Comparison of ENCODE assay signal across 10 cellular contexts in genomic region chr11:7672276-7672959, GRCh38. TPM values are rescaled to one million over a fixed set of nuclear protein-coding genes. Genes with fewer than 3 reads are reported as not detected.
A peak's percentile ranks its signal among the peaks of the same experiment; 100 is the strongest.
DNase-seq lines count a peak whose midpoint lies in the region; ATAC-seq, FAIRE-seq and TF ChIP-seq lines count a peak whose summit lies in the region.
"Had no signal": no experiment of that assay in that cellular context is flagged by ENCODE, and none has a peak within 500 bp of the region (broad histone marks: within the 10 kb centered on the region; RNA-seq: fewer than 3 reads in every experiment).

No MANE protein-coding gene starts in this region.

- H3K36me3 ChIP-seq in naive thymus-derived CD4-positive, alpha-beta T cell (ENCODE audit: control insufficient read depth in 2 of 3, insufficient read depth in 3 of 3, low read length in 3 of 3), result no peaks in the 10 kb centered on the region
- no peaks in the 10 kb centered on the region for H3K36me3 ChIP-seq in gastroesophageal sphincter

- peak overlapping the region; percentile 28 for H3K4me3 Mint-ChIP-seq in activated naive CD8-positive, alpha-beta T cell treated with anti-CD3 and anti-CD28 coated beads, Interleukin-2, amount 10 ng/mL, durations not matched to agents 7 days and 5 days
- peak overlapping the region; percentile 18 to 85 (median 48) for H3K4me3 Mint-ChIP-seq in naive thymus-derived CD4-positive, alpha-beta T cell

- 60 to 68% methylated on average over 1 to 3 of the region's 16 CpGs for WGBS in gastroesophageal sphincter (ENCODE audit: low coverage in 1 of 2), 2 donors

- H3K9me3 ChIP-seq in naive thymus-derived CD4-positive, alpha-beta T cell (ENCODE audit: control insufficient read depth in 2 of 3, low read length in 3 of 3), result no peaks in the 10 kb centered on the region
- H3K9me3 ChIP-seq in gastroesophageal sphincter, result no peaks in the 10 kb centered on the region

- H3K4me1 ChIP-seq in naive thymus-derived CD4-positive, alpha-beta T cell (ENCODE audit: control insufficient read depth in 2 of 2, insufficient read depth in 2 of 2, low read length in 2 of 2), result peaks cover 0 to 5% of the 10 kb centered on the region in 2 donors
- H3K4me1 ChIP-seq in gastroesophageal sphincter, result peaks cover 0 to 21% (median 3%) of the 10 kb centered on the region in 3 donors

- peaks cover 35% of the 10 kb centered on the region for H3K27me3 Mint-ChIP-seq in activated naive CD8-positive, alpha-beta T cell treated with anti-CD3 and anti-CD28 coated beads, Interleukin-2, amount 10 ng/mL, durations not matched to agents 7 days and 5 days
- H3K27me3 Mint-ChIP-seq in naive thymus-derived CD4-positive, alpha-beta T cell, result peaks cover 43 to 56% (median 43%) of the 10 kb centered on the region in 5 donors

- no peak overlapping the region for H3K27ac Mint-ChIP-seq in activated naive CD8-positive, alpha-beta T cell treated with anti-CD3 and anti-CD28 coated beads, Interleukin-2, amount 10 ng/mL, durations not matched to agents 7 days and 5 days
- no peak overlapping the region for H3K27ac Mint-ChIP-seq in naive thymus-derived CD4-positive, alpha-beta T cell

- TF ChIP-seq POLR2A in gastroesophageal sphincter (IDR thresholded peaks at IDR 0.05), result no peak

- H3K4me3 ChIP-seq in AG10803 (ENCODE audit: low read length) (peak overlapping the region; percentile 56), gastroesophageal sphincter (peak overlapping the region in 1 of 2 donors; percentile 60)
- no peak overlapping the region for H3K4me3 ChIP-seq in naive thymus-derived CD4-positive, alpha-beta T cell (ENCODE audit: low read length)

- H3K9me3 Mint-ChIP-seq in activated naive CD8-positive, alpha-beta T cell treated with anti-CD3 and anti-CD28 coated beads, Interleukin-2, amount 10 ng/mL, durations not matched to agents 7 days and 5 days, result no peaks in the 10 kb centered on the region
- H3K9me3 Mint-ChIP-seq in naive thymus-derived CD4-positive, alpha-beta T cell, result peaks cover 0 to 2% (median 0%) of the 10 kb centered on the region in 11 donors

- no peak for TF ChIP-seq EP300 in gastroesophageal sphincter (IDR thresholded peaks at IDR 0.05)

- no peak overlapping the region for H3K27ac ChIP-seq in naive thymus-derived CD4-positive, alpha-beta T cell (ENCODE audit: low read depth, low read length)
- no peak overlapping the region for H3K27ac ChIP-seq in gastroesophageal sphincter

- no peaks in the 10 kb centered on the region for H3K36me3 Mint-ChIP-seq in activated naive CD8-positive, alpha-beta T cell treated with anti-CD3 and anti-CD28 coated beads, Interleukin-2, amount 10 ng/mL, durations not matched to agents 7 days and 5 days
- H3K36me3 Mint-ChIP-seq in naive thymus-derived CD4-positive, alpha-beta T cell, result peaks cover 0 to 3% (median 0%) of the 10 kb centered on the region in 5 donors

- no peak for FAIRE-seq in HTR-8/SVneo (lab: Jason Lieb, UNC)

- H3K4me1 Mint-ChIP-seq in activated naive CD8-positive, alpha-beta T cell treated with anti-CD3 and anti-CD28 coated beads, Interleukin-2, amount 10 ng/mL, durations not matched to agents 7 days and 5 days, result peaks cover 8% of the 10 kb centered on the region
- peaks cover 0 to 20% (median 9%) of the 10 kb centered on the region in 7 donors for H3K4me1 Mint-ChIP-seq in naive thymus-derived CD4-positive, alpha-beta T cell

- intact Hi-C loops in naive thymus-derived CD4-positive, alpha-beta T cell (cut with micrococcal nuclease), result no loop called here

- ATAC-seq in GM21360 (IDR thresholded peaks at IDR 0.05; ENCODE audit: unreplicated experiment) (peak; percentile 11), HG02981 (IDR thresholded peaks at IDR 0.05; ENCODE audit: unreplicated experiment) (no peak), GM21381 (IDR thresholded peaks at IDR 0.05; ENCODE audit: unreplicated experiment) (no peak), gastroesophageal sphincter (no peak)
- ATAC-seq in activated naive CD8-positive, alpha-beta T cell treated with anti-CD3 and anti-CD28 coated beads, Interleukin-2, amount 10 ng/mL, durations not matched to agents 7 days and 5 days (ENCODE audit: low read depth), result no peak
- ATAC-seq in naive thymus-derived CD4-positive, alpha-beta T cell, result no peak

- H3K27me3 ChIP-seq in naive thymus-derived CD4-positive, alpha-beta T cell (ENCODE audit: control insufficient read depth in 2 of 2, insufficient read depth in 2 of 2, low read length in 2 of 2), result peaks cover 4 to 20% of the 10 kb centered on the region in 2 donors
- peaks cover 59% of the 10 kb centered on the region for H3K27me3 ChIP-seq in gastroesophageal sphincter

- DNase-seq in AG10803 (ENCODE audit: low read depth), result no peak
- no peak for DNase-seq in activated naive CD8-positive, alpha-beta T cell treated with anti-CD3 and anti-CD28 coated beads, Interleukin-2, amount 10 ng/mL, durations not matched to agents 7 days and 5 days
- no peak for DNase-seq in naive thymus-derived CD4-positive, alpha-beta T cell
- DNase-seq in HTR-8/SVneo (ENCODE audit: insufficient read length, low spot score), result no peak
- DNase-seq: NCI-H187 treated with DMSO at 0.1 percent for 48 hours had no signal

- POLR2A ChIA-PET in activated naive CD8-positive, alpha-beta T cell treated with anti-CD3 and anti-CD28 coated beads, Interleukin-2, amount 10 ng/mL, durations not matched to agents 7 days and 5 days (lab: Charles Lee), result no interaction called here
- POLR2A ChIA-PET in naive thymus-derived CD4-positive, alpha-beta T cell (lab: Charles Lee), result no interaction called here

- CTCF ChIA-PET in naive thymus-derived CD4-positive, alpha-beta T cell (lab: Charles Lee), result no interaction called here

- TF ChIP-seq CTCF in AG10803 (conservative IDR thresholded peaks at IDR 0.05; ENCODE audit: low read length) (no peak), gastroesophageal sphincter (IDR thresholded peaks at IDR 0.05) (no peak)

RNA-seq across cellular contexts. Expression of gene CYB5R2, which starts 0.9 kb away (rescaled TPM):
- 1 to 10 TPM; 1.4 to 1.6 TPM for total RNA-seq in activated naive CD8-positive, alpha-beta T cell treated with anti-CD3 and anti-CD28 coated beads, Interleukin-2, amount 10 ng/mL, durations not matched to agents 7 days and 5 days
- 1 to 10 TPM in 1 of 5 experiments, under 1 TPM in 2, not detected in 2; 0.64 to 2.8 (median 0.69) TPM for total RNA-seq in naive thymus-derived CD4-positive, alpha-beta T cell
- polyA plus RNA-seq in naive thymus-derived CD4-positive, alpha-beta T cell, result under 1 TPM; 0.13 to 0.90 TPM
- 1 to 10 TPM; 1.2 to 4.4 (median 2.1) TPM for total RNA-seq in gastroesophageal sphincter

RNA-seq across cellular contexts. Expression of gene OVCH2, which starts 33.9 kb away (rescaled TPM):
- not detected for total RNA-seq in activated naive CD8-positive, alpha-beta T cell treated with anti-CD3 and anti-CD28 coated beads, Interleukin-2, amount 10 ng/mL, durations not matched to agents 7 days and 5 days
- total RNA-seq in naive thymus-derived CD4-positive, alpha-beta T cell, result not detected
- not detected for polyA plus RNA-seq in naive thymus-derived CD4-positive, alpha-beta T cell
- not detected for total RNA-seq in gastroesophageal sphincter
- total RNA-seq: subcutaneous adipose tissue had no signal
